26 cellular contexts compared by ENCODE assay signal in the genomic region with DNA sequence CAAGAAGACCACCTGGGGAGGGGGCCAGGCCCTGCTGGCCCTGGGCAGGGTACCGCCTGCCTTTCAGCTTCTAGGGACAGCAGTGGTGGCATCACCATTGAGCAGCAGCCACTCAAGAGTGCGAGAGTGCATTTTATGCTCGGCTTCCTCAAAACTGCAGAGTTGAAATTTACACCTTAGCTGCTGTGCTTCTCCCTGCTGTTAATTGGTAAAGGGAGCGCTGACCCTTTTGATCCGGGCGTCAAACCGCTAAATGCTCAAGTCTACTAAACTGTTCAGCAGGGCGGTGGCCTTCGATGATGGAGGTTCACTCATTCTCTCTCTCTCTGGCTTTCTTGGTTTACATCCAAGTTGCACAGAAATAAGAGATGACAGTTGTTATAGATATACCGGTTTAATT.
"Had no signal": no experiment of that assay in that cellular context is flagged by ENCODE, and none has a peak within 500 bp of the region (broad histone marks: within the 10 kb centered on the region; RNA-seq: fewer than 3 reads in every experiment).

No MANE protein-coding gene starts in this region.

- H3K4me3 ChIP-seq: left ventricle myocardium inferior, lung, ovary, skin epidermis, stomach, testis, thyroid gland, transverse colon, upper lobe of left lung had no signal

- H3K36me3 ChIP-seq: left ventricle myocardium inferior, ovary, stomach, thyroid gland, transverse colon, upper lobe of left lung had no signal

- H3K4me3 Mint-ChIP-seq: immature natural killer cell; mesothelial cell of epicardium; naive B cell; natural killer cell; stimulated activated naive B cell treated with anti-CD40 and anti-IgM and Interleukin-4, amounts not matched to agents 10 μg/mL and 1 μg/mL and 100 μg/mL, for 72 hours had no signal

- H3K9me3 ChIP-seq: left ventricle myocardium inferior, ovary, stomach, testis, thyroid gland, transverse colon, upper lobe of left lung had no signal

- H3K4me1 ChIP-seq: left ventricle myocardium inferior, stomach, testis, thyroid gland, upper lobe of left lung had no signal

- H3K27ac ChIP-seq: left ventricle myocardium inferior, ovary, skin epidermis, stomach, testis, thyroid gland, transverse colon, upper lobe of left lung had no signal

- ATAC-seq: left colon; natural killer cell; right cardiac atrium; sciatic nerve; stimulated activated naive B cell treated with anti-CD40 and anti-IgM and Interleukin-4, amounts not matched to agents 10 μg/mL and 1 μg/mL and 100 μg/mL, for 72 hours; stimulated activated naive CD8-positive, alpha-beta T cell treated with anti-CD3 and anti-CD28 coated beads, Interleukin-15, Interleukin-2, amounts not matched to agents 100 U/mL and 50 U/mL, for 24 hours had no signal

- H3K9me3 Mint-ChIP-seq: mesothelial cell of epicardium; nephron progenitor cell; stimulated activated naive B cell treated with anti-CD40 and anti-IgM and Interleukin-4, amounts not matched to agents 10 μg/mL and 1 μg/mL and 100 μg/mL, for 72 hours had no signal

- H3K27ac Mint-ChIP-seq: immature natural killer cell; mesothelial cell of epicardium; naive B cell; natural killer cell; nephron progenitor cell; progenitor cell of endocrine pancreas; stimulated activated naive B cell treated with anti-CD40 and anti-IgM and Interleukin-4, amounts not matched to agents 10 μg/mL and 1 μg/mL and 100 μg/mL, for 72 hours had no signal

- H3K36me3 Mint-ChIP-seq: immature natural killer cell, mesothelial cell of epicardium, naive B cell had no signal

- H3K27me3 ChIP-seq: ovary, testis, thyroid gland had no signal

- DNase-seq: hypothalamus; immature natural killer cell; kidney; left colon; left ventricle myocardium inferior; naive B cell; natural killer cell; nephron progenitor cell; ovary; right cardiac atrium; stimulated activated CD4-positive, alpha-beta T cell treated with anti-CD3 and anti-CD28 coated beads, Interleukin-12 subunit alpha, Interleukin-12 subunit beta, amount 100 ng/mL, for 4 hours; stimulated activated CD4-positive, alpha-beta T cell treated with anti-CD3 and anti-CD28 coated beads, Interleukin-15, amount 100 ng/mL, for 24 hours; stimulated activated CD4-positive, alpha-beta T cell treated with anti-CD3 and anti-CD28 coated beads, Interleukin-2, amount 100 ng/mL, for 24 hours; stimulated activated CD4-positive, alpha-beta T cell treated with anti-CD3 and anti-CD28 coated beads, Interleukin-4, amount 100 ng/mL, for 1 hour; stimulated activated naive B cell treated with anti-CD40 and anti-IgM and Interleukin-4, amounts not matched to agents 10 μg/mL and 1 μg/mL and 100 μg/mL, for 72 hours; stimulated activated naive CD8-positive, alpha-beta T cell treated with anti-CD3 and anti-CD28 coated beads, Interleukin-15, Interleukin-2, amounts not matched to agents 100 U/mL and 50 U/mL, for 24 hours; stomach; testis; thyroid gland; transverse colon; upper lobe of left lung had no signal

- H3K4me1 Mint-ChIP-seq: immature natural killer cell; natural killer cell; stimulated activated naive B cell treated with anti-CD40 and anti-IgM and Interleukin-4, amounts not matched to agents 10 μg/mL and 1 μg/mL and 100 μg/mL, for 72 hours had no signal
